In the genomic region with DNA sequence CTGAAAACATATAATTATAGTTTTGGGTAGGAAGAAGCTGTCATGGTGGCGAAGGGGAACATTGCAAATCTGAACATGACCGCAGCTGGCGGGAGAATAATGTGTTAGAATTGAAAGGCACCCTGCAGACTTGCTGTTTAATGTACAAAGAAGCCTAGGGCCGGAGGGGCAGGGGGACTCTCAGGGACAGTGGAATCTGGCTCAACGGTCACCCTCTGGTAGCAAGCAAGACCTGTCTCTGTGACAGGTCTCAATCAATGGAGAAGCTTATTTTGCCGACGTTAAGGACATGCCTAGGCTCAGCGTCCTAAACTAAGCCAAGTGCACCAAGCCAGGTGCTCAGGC, we compare ENCODE assay signal across 29 cellular contexts.
A peak's percentile ranks its signal among the peaks of the same experiment; 100 is the strongest.
DNase-seq lines count a peak whose midpoint lies in the region; TF ChIP-seq lines count a peak whose summit lies in the region.
"Had no signal": no experiment of that assay in that cellular context is flagged by ENCODE, and none has a peak within 500 bp of the region (broad histone marks: within the 10 kb centered on the region; RNA-seq: fewer than 3 reads in every experiment).

No MANE protein-coding gene starts in this region.

- H3K4me1 ChIP-seq in neuron (ENCODE audit: insufficient read depth, low read length) (peaks cover 13% of the 10 kb centered on the region), SK-N-SH (ENCODE audit: control insufficient read depth in 1 of 2, insufficient read depth in 2 of 2, low read depth in 1 of 2, low read length in 1 of 2) (no peaks in the 10 kb centered on the region)
- H3K4me1 ChIP-seq: left lung, right lobe of liver, SJSA1, spleen, tibial nerve had no signal

- H3K27me3 ChIP-seq in neuron (ENCODE audit: insufficient read depth, low read length), result no peaks in the 10 kb centered on the region
- no peaks in the 10 kb centered on the region for H3K27me3 ChIP-seq in SK-N-SH (ENCODE audit: insufficient read depth)
- H3K27me3 ChIP-seq: BLaER1, body of pancreas, left lung, neural progenitor cell, right lobe of liver, SJSA1, spleen, tibial nerve had no signal

- H3K9me2 ChIP-seq in SK-N-SH, result no peaks in the 10 kb centered on the region

- 54% methylated on average over 8 of the region's 8 CpGs for WGBS in SK-N-SH (ENCODE audit: low lambda C conversion rate)

- H3K27ac ChIP-seq in coronary artery, result peak overlapping the region; percentile 80 to 86
- no peak overlapping the region for H3K27ac ChIP-seq in SK-N-SH (ENCODE audit: low read depth in 2 of 2, low read length in 1 of 2)
- H3K27ac ChIP-seq: BLaER1, epithelial cell of prostate, left lung, neural progenitor cell, right lobe of liver, SJSA1, spleen, tibial nerve, VCaP had no signal

- CTCF ChIA-PET in SK-N-SH (lab: Yijun Ruan, JAX), result no interaction called here

- H3K4me3 ChIP-seq in coronary artery (no peak overlapping the region), neuron (ENCODE audit: low read length) (no peak overlapping the region), SK-N-SH (ENCODE audit: low read depth in 2 of 2, low read length in 1 of 2) (no peak overlapping the region)
- H3K4me3 ChIP-seq: BLaER1, body of pancreas, HAP-1, left lung, neural progenitor cell, right lobe of liver, SJSA1, spleen, tibial nerve had no signal

- TF ChIP-seq RAD21 in SK-N-SH (IDR thresholded peaks at IDR 0.05; ENCODE audit: low read length), result no peak

- TF ChIP-seq CTCF in coronary artery (IDR thresholded peaks at IDR 0.05) (no peak), SK-N-SH (IDR thresholded peaks at IDR 0.05) (no peak)

- H3K36me3 ChIP-seq in neuron (ENCODE audit: insufficient read depth, low read length) (no peaks in the 10 kb centered on the region), SK-N-SH (replicated peaks in 1 of 2; ENCODE audit: control insufficient read depth in 1 of 2, insufficient read depth in 2 of 2, low read length in 1 of 2) (no peaks in the 10 kb centered on the region)
- H3K36me3 ChIP-seq: BLaER1, HAP-1, left lung, neural progenitor cell, right lobe of liver, SJSA1, spleen, tibial nerve had no signal

- POLR2A ChIA-PET in SK-N-SH (lab: Yijun Ruan, JAX), result no interaction called here

- DNase-seq in G401 (ENCODE audit: low spot score) (peak; percentile 27), NCI-H2081 (lab: John Stamatoyannopoulos, UW) (peak; percentile 7 to 65), coronary artery (ENCODE audit: low spot score) (no peak), EL (no peak), SK-N-SH (no peak)
- no peak for DNase-seq in stimulated activated CD4-positive, alpha-beta T cell treated with anti-CD3 and anti-CD28 coated beads, Interleukin-2, amount 100 ng/mL, for 24 hours
- DNase-seq: activated CD4-positive, alpha-beta T cell treated with anti-CD3 and anti-CD28 coated beads for 36 hours; activated CD8-positive, alpha-beta T cell treated with anti-CD3 and anti-CD28 coated beads for 36 hours; activated naive CD4-positive, alpha-beta T cell treated with anti-CD3 and anti-CD28 coated beads for 36 hours; DMS153; effector CD4-positive, alpha-beta T cell; left lung; MV-4-11; NCI-H187; NCI-H2171 treated with DMSO at 0.1 percent for 48 hours; NCI-H526; right lobe of liver; spleen; stimulated activated CD8-positive, alpha-beta memory T cell treated with anti-CD3 and anti-CD28 coated beads, Interleukin-4, amount 100 ng/mL, for 48 hours; T1000 had no signal

- H3F3A ChIP-seq in SK-N-SH (replicated peaks; ENCODE audit: insufficient read depth), result no peaks in the 10 kb centered on the region

- TF ChIP-seq EP300 in SK-N-SH (IDR thresholded peaks at IDR 0.05; ENCODE audit: borderline replicate concordance in 1 of 2, low read depth in 1 of 2, low read length in 1 of 2), result no peak

- H3K4me2 ChIP-seq in SK-N-SH, result no peak overlapping the region
- H3K4me2 ChIP-seq: BLaER1, neural progenitor cell had no signal

- no peaks in the 10 kb centered on the region for H3K9me3 ChIP-seq in neuron (ENCODE audit: low read length)
- no peaks in the 10 kb centered on the region for H3K9me3 ChIP-seq in SK-N-SH
- H3K9me3 ChIP-seq: BLaER1, body of pancreas, HAP-1, left lung, right lobe of liver, SJSA1, spleen, tibial nerve had no signal

- H4K20me1 ChIP-seq in SK-N-SH (ENCODE audit: insufficient read depth), result no peaks in the 10 kb centered on the region
- H4K20me1 ChIP-seq: BLaER1 had no signal

- H2AFZ ChIP-seq in neuron (ENCODE audit: low read depth, low read length), result peak overlapping the region; percentile 24
- no peak overlapping the region for H2AFZ ChIP-seq in SK-N-SH (ENCODE audit: low read depth)
- H2AFZ ChIP-seq: neural progenitor cell had no signal

- H3K9ac ChIP-seq in SK-N-SH, result no peak overlapping the region
- H3K9ac ChIP-seq: BLaER1, neural progenitor cell had no signal

- no peaks in the 10 kb centered on the region for H3K79me2 ChIP-seq in SK-N-SH (ENCODE audit: insufficient read depth)

- in situ Hi-C loops in G401 (cut with HindIII; ENCODE audit: low sequenced_read_pairs), result no loop called here

TF ChIP-seq in SK-N-SH, 30 proteins besides CTCF, POLR2A, EP300 and RAD21:
- TF ChIP-seq, protein P1, sequence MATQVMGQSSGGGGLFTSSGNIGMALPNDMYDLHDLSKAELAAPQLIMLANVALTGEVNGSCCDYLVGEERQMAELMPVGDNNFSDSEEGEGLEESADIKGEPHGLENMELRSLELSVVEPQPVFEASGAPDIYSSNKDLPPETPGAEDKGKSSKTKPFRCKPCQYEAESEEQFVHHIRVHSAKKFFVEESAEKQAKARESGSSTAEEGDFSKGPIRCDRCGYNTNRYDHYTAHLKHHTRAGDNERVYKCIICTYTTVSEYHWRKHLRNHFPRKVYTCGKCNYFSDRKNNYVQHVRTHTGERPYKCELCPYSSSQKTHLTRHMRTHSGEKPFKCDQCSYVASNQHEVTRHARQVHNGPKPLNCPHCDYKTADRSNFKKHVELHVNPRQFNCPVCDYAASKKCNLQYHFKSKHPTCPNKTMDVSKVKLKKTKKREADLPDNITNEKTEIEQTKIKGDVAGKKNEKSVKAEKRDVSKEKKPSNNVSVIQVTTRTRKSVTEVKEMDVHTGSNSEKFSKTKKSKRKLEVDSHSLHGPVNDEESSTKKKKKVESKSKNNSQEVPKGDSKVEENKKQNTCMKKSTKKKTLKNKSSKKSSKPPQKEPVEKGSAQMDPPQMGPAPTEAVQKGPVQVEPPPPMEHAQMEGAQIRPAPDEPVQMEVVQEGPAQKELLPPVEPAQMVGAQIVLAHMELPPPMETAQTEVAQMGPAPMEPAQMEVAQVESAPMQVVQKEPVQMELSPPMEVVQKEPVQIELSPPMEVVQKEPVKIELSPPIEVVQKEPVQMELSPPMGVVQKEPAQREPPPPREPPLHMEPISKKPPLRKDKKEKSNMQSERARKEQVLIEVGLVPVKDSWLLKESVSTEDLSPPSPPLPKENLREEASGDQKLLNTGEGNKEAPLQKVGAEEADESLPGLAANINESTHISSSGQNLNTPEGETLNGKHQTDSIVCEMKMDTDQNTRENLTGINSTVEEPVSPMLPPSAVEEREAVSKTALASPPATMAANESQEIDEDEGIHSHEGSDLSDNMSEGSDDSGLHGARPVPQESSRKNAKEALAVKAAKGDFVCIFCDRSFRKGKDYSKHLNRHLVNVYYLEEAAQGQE (IDR thresholded peaks at IDR 0.05; ENCODE audit: low read depth, low read length), result no peak
- TF ChIP-seq, protein P2, sequence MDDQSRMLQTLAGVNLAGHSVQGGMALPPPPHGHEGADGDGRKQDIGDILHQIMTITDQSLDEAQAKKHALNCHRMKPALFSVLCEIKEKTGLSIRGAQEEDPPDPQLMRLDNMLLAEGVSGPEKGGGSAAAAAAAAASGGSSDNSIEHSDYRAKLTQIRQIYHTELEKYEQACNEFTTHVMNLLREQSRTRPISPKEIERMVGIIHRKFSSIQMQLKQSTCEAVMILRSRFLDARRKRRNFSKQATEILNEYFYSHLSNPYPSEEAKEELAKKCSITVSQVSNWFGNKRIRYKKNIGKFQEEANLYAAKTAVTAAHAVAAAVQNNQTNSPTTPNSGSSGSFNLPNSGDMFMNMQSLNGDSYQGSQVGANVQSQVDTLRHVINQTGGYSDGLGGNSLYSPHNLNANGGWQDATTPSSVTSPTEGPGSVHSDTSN (IDR thresholded peaks at IDR 0.05), result no peak
- TF ChIP-seq, protein P3, sequence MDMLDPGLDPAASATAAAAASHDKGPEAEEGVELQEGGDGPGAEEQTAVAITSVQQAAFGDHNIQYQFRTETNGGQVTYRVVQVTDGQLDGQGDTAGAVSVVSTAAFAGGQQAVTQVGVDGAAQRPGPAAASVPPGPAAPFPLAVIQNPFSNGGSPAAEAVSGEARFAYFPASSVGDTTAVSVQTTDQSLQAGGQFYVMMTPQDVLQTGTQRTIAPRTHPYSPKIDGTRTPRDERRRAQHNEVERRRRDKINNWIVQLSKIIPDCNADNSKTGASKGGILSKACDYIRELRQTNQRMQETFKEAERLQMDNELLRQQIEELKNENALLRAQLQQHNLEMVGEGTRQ (IDR thresholded peaks at IDR 0.05; ENCODE audit: borderline replicate concordance, low read depth, low read length), result no peak
- TF ChIP-seq NRF1 (IDR thresholded peaks at IDR 0.05; ENCODE audit: low read depth, low read length), result no peak
- TF ChIP-seq, protein P4, sequence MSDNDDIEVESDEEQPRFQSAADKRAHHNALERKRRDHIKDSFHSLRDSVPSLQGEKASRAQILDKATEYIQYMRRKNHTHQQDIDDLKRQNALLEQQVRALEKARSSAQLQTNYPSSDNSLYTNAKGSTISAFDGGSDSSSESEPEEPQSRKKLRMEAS (IDR thresholded peaks at IDR 0.05; ENCODE audit: low read depth), result no peak
- no peak for TF ChIP-seq MXI1 (IDR thresholded peaks at IDR 0.05; ENCODE audit: low read depth, low read length)
- TF ChIP-seq RXRA (IDR thresholded peaks at IDR 0.05; ENCODE audit: borderline replicate concordance, low read depth), result no peak
- no peak for TF ChIP-seq POLR2AphosphoS5 (IDR thresholded peaks at IDR 0.05; ENCODE audit: low read depth, low read length)
- no peak for TF ChIP-seq JUND (IDR thresholded peaks at IDR 0.05)
- no peak for TF ChIP-seq TEAD4 (IDR thresholded peaks at IDR 0.05; ENCODE audit: borderline replicate concordance, insufficient read depth)
- no peak for TF ChIP-seq RCOR1 (IDR thresholded peaks at IDR 0.05; ENCODE audit: low read length)
TF ChIP-seq in SK-N-SH: peak in this region for 0.

Comparison
In these comparisons a context has a peak if more than half of its experiments do, and no peak if none do; other contexts are left out.
1. DNase-seq: peak in G401 (single experiment) and NCI-H2081 (2 of 2); none in coronary artery (single experiment), EL (single experiment), stimulated activated CD4-positive, alpha-beta T cell treated with anti-CD3 and anti-CD28 coated beads, Interleukin-2, amount 100 ng/mL, for 24 hours (0 of 2) and SK-N-SH (single experiment).
2. H3K27ac ChIP-seq: peak in coronary artery (2 of 2); none in SK-N-SH (0 of 2).